19 cellular contexts compared by ENCODE assay signal in genomic region chrX:53114864-53115549, GRCh38.
"Had no signal": no experiment of that assay in that cellular context is flagged by ENCODE, and none has a peak within 500 bp of the region (broad histone marks: within the 10 kb centered on the region; RNA-seq: fewer than 3 reads in every experiment).

No MANE protein-coding gene starts in this region.

- H3K36me3 ChIP-seq: lower lobe of right lung, neutrophil had no signal

- H3K4me1 ChIP-seq: lower lobe of right lung had no signal

- DNase-seq: activated CD4-positive, alpha-beta T cell treated with anti-CD3 and anti-CD28 coated beads, Interleukin-2, amount 50 U/mL, for 48 hours; activated CD4-positive, CD25-positive, alpha-beta regulatory T cell treated with anti-CD3 and anti-CD28 coated beads, Interleukin-2, amount 50 U/mL, for 72 hours; activated effector memory CD4-positive, alpha-beta T cell treated with Interleukin-2 at 50 U/mL for 16 hours; activated naive CD4-positive, alpha-beta T cell treated with anti-CD3 and anti-CD28 coated beads, Interleukin-2, amount 50 U/mL, for 16 hours; activated T-cell treated with anti-CD3 and anti-CD28 coated beads, Interleukin-2, amount 50 U/mL, for 4 hours; central memory CD4-positive, alpha-beta T cell; foreskin fibroblast; head of caudate nucleus; lower lobe of right lung; naive B cell; SK-N-SH; stimulated activated CD4-positive, alpha-beta T cell treated with anti-CD3 and anti-CD28 coated beads, Interleukin-15, amount 100 ng/mL, for 24 hours; stimulated activated CD4-positive, alpha-beta T cell treated with anti-CD3 and anti-CD28 coated beads, Interleukin-4, amount 100 ng/mL, for 24 hours; stimulated activated naive CD4-positive, alpha-beta T cell; T-cell; T1000 had no signal

- H3K4me3 ChIP-seq: coronary artery, lower lobe of right lung, skin epidermis had no signal

- H3K27me3 ChIP-seq: neutrophil had no signal

- ATAC-seq: activated T-cell treated with anti-CD3 and anti-CD28 coated beads, Interleukin-2, amount 50 U/mL, for 4 hours; lower lobe of right lung; T-cell had no signal

- H3K27ac ChIP-seq: coronary artery, lower lobe of right lung, neutrophil had no signal

- H3K9me3 ChIP-seq: lower lobe of right lung, neutrophil, SK-N-SH had no signal
